8 cellular contexts compared by ENCODE assay signal in genomic region chr16:79408355-79408754, GRCh38.
"Had no signal": no experiment of that assay in that cellular context is flagged by ENCODE, and none has a peak within 500 bp of the region (broad histone marks: within the 10 kb centered on the region; RNA-seq: fewer than 3 reads in every experiment).

No MANE protein-coding gene starts in this region.

- FAIRE-seq: G401.6, GM12878, GM12891, GM12892, GM18507, GM19239 had no signal

- DNase-seq: GDM1, GF-D8 had no signal

- ATAC-seq: GM12878 had no signal

- H3K4me3 ChIP-seq: GM12878 had no signal
